ENCODE assay signal across 25 cellular contexts in the genomic region with DNA sequence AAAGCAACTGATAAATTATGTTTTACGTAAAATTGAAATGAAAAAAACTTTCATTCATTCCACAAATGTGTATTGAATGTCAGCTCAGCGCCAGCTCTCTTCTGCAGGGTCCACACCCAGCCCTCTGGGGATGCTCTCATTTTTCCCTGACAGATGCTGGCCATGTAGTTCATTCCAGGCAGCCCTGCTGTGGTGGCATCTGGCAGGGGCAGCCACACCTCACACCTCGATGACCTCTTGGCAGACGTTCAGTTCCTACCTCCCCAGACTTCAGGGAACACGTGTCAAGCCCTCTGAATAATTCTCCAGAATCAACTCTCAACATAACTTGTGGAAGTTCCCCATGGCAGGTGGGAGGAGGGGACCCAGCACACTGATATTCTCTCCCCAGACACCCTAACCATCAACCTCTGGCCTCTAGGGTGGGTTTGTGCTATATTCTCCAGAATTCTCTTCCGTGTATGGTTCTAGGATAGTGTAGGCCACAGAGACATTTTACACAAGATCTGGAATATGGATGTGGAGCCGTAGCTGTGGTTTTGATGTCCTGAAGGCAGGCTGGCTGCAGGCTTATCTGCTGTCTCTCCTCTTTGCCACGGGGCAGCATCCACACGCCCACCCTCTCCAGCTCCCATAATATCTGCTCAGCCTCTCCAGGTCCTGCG.
DNase-seq lines count a peak whose midpoint lies in the region; ATAC-seq, FAIRE-seq and TF ChIP-seq lines count a peak whose summit lies in the region.
"Had no signal": no experiment of that assay in that cellular context is flagged by ENCODE, and none has a peak within 500 bp of the region (broad histone marks: within the 10 kb centered on the region; RNA-seq: fewer than 3 reads in every experiment).

No MANE protein-coding gene starts in this region.

- TF ChIP-seq POLR2A in uterus (IDR thresholded peaks at IDR 0.05) = no peak
- no peak for TF ChIP-seq POLR2A in H54 (IDR thresholded peaks at IDR 0.05; ENCODE audit: low read depth, low read length)

- H3K9ac ChIP-seq in MM.1S (ENCODE audit: low read length) (no peak overlapping the region), OCI-LY1 (ENCODE audit: low read length) (no peak overlapping the region; the same call in 1 of the 2 replicates)

- peak overlapping the region; percentile 76 for H3K4me2 ChIP-seq in MM.1S (ENCODE audit: low read depth, low read length)
- H3K4me2 ChIP-seq in OCI-LY1 (ENCODE audit: low read length) = peak overlapping the region; percentile 30; the same call in 1 of the 2 replicates

- H3F3A ChIP-seq in MM.1S (ENCODE audit: insufficient read depth, low read length) (peaks cover 4% of the 10 kb centered on the region; the same call in 1 of the 2 replicates), OCI-LY1 (ENCODE audit: insufficient read depth, low read length) (no peaks in the 10 kb centered on the region)

- H3K79me2 ChIP-seq in MM.1S (ENCODE audit: low read length) (no peaks in the 10 kb centered on the region), OCI-LY1 (ENCODE audit: insufficient read depth, low read length) (no peaks in the 10 kb centered on the region)

- H2AFZ ChIP-seq in MM.1S (ENCODE audit: low read length) (no peak overlapping the region), OCI-LY1 (ENCODE audit: low read length) (no peak overlapping the region)

- H3K9me3 ChIP-seq in MM.1S (replicated peaks; ENCODE audit: insufficient read depth, low read length) = no peaks in the 10 kb centered on the region
- H3K9me3 ChIP-seq in OCI-LY1 (ENCODE audit: low read length) = peaks cover 8% of the 10 kb centered on the region; the same call in 1 of the 2 replicates
- H3K9me3 ChIP-seq in uterus = no peaks in the 10 kb centered on the region
- H3K9me3 ChIP-seq: HAP-1 had no signal

- intact Hi-C loops in uterus (cut with DNase I; ENCODE audit: low total_unique reads) = no loop called here

- H3K9me2 ChIP-seq in MM.1S (replicated peaks; ENCODE audit: insufficient read depth, low read length) (no peaks in the 10 kb centered on the region), OCI-LY1 (ENCODE audit: low read depth, low read length) (no peaks in the 10 kb centered on the region)

- H3K36me3 ChIP-seq in MM.1S (replicated peaks; ENCODE audit: insufficient read depth, low read length) (no peaks in the 10 kb centered on the region), OCI-LY1 (ENCODE audit: insufficient read depth, low read length) (no peaks in the 10 kb centered on the region), uterus (no peaks in the 10 kb centered on the region)
- H3K36me3 ChIP-seq: breast epithelium, HAP-1, tibial artery had no signal

- peak overlapping the region; percentile 68; the same call in 1 of the 2 replicates for H3K27ac ChIP-seq in MM.1S (ENCODE audit: low read length)
- no peak overlapping the region for H3K27ac ChIP-seq in OCI-LY1 (ENCODE audit: low read depth, low read length, poor library complexity, severe bottlenecking)
- H3K27ac ChIP-seq in uterus = peak overlapping the region; percentile 68 to 75
- H3K27ac ChIP-seq: epithelial cell of prostate had no signal

- H3K4me1 ChIP-seq in MM.1S (ENCODE audit: low read length) (0 out of 2 replicates have a peak, but pooled peaks cover 5% of the 10 kb centered on the region), OCI-LY1 (ENCODE audit: insufficient read depth, low read length, severe bottlenecking) (peaks cover 10% of the 10 kb centered on the region), uterus (no peaks in the 10 kb centered on the region)
- H3K4me1 ChIP-seq: breast epithelium, HAP-1, tibial artery had no signal

- no peak for ATAC-seq in HG02840 (IDR thresholded peaks at IDR 0.05; ENCODE audit: low FRiP score, unreplicated experiment)

- DNase-seq in MM.1S = no peak
- DNase-seq in retina = peak; percentile 15
- no peak for DNase-seq in uterus
- no peak for DNase-seq in cortex of kidney (lab: John Stamatoyannopoulos, UW)
- no peak for DNase-seq in H54 (ENCODE audit: insufficient read length, low spot score)
- DNase-seq: activated CD4-positive, alpha-beta T cell treated with anti-CD3 and anti-CD28 coated beads, Interleukin-2, amount 50 U/mL, for 4 hours; activated CD8-positive, alpha-beta memory T cell treated with anti-CD3 and anti-CD28 coated beads, Interleukin-2, amount 50 U/mL, for 4 hours; activated naive CD4-positive, alpha-beta T cell treated with anti-CD3 and anti-CD28 coated beads, Interleukin-2, amount 10 ng/mL, durations not matched to agents 7 days and 5 days; amniotic stem cell; Calu3; effector CD8-positive, alpha-beta T cell; head of caudate nucleus; NCI-H146; NCI-H526 treated with DMSO at 0.1 percent for 48 hours; stimulated activated naive CD4-positive, alpha-beta T cell treated with Interleukin-2 at 50 U/mL for 16 hours had no signal

- no peaks in the 10 kb centered on the region for H4K20me1 ChIP-seq in MM.1S (ENCODE audit: insufficient read depth, low read length)
- H4K20me1 ChIP-seq in OCI-LY1 (ENCODE audit: insufficient read depth, low read length) = no peaks in the 10 kb centered on the region

- H3K4me3 ChIP-seq in MM.1S (ENCODE audit: low read length) (peak overlapping the region; percentile 39; the same call in 1 of the 2 replicates), OCI-LY1 (ENCODE audit: low read depth, low read length, poor library complexity, severe bottlenecking) (peak overlapping the region; percentile 5), uterus (no peak overlapping the region)
- H3K4me3 ChIP-seq: breast epithelium, HAP-1, tibial artery had no signal

- H3K27me3 ChIP-seq in MM.1S (replicated peaks; ENCODE audit: insufficient read depth, low read length) (no peaks in the 10 kb centered on the region), OCI-LY1 (ENCODE audit: insufficient read depth, low read length) (no peaks in the 10 kb centered on the region; the same call in 1 of the 2 replicates), uterus (no peaks in the 10 kb centered on the region)
- H3K27me3 ChIP-seq: breast epithelium, tibial artery had no signal

- no peak for FAIRE-seq in H54 (lab: Jason Lieb, UNC)
- FAIRE-seq: colon, GM18507, HTR-8/SVneo, TTC549 had no signal

- TF ChIP-seq CTCF in MM.1S (IDR thresholded peaks at IDR 0.05; ENCODE audit: low read length) (no peak), OCI-LY1 (IDR thresholded peaks at IDR 0.05; ENCODE audit: low read length) (no peak), uterus (IDR thresholded peaks at IDR 0.05) (no peak)

Comparison
In these comparisons a context has a peak if more than half of its experiments do, and no peak if none do; other contexts are left out.
1. H3K4me3 ChIP-seq: peak in MM.1S (single experiment) and OCI-LY1 (single experiment); none in uterus (0 of 2).